In genomic region chr20:49188101-49188784, GRCh38 we compare ENCODE assay signal across 8 cellular contexts. TPM values are rescaled to one million over a fixed set of nuclear protein-coding genes. Genes with fewer than 3 reads are reported as not detected.
DNase-seq lines count a peak whose midpoint lies in the region; ATAC-seq, FAIRE-seq and TF ChIP-seq lines count a peak whose summit lies in the region.

TSS of gene STAU1 (minus strand) at chr20:49188334. CDS start at chr20:49166201, 22,133 bp downstream.

- H3K9me3 ChIP-seq in keratinocyte (ENCODE audit: control insufficient read depth, low read depth, low read length), result no peaks in the 10 kb centered on the region

- FAIRE-seq in keratinocyte (lab: Jason Lieb, UNC), result no peak

- no peaks in the 10 kb centered on the region for H3K9me1 ChIP-seq in keratinocyte (ENCODE audit: control insufficient read depth, extremely low read depth, insufficient read depth, low read length)

- H3K27ac ChIP-seq in keratinocyte (ENCODE audit: control insufficient read depth, insufficient read depth, low read length), result peak within 1 kb of the TSS; percentile 45

- peak; percentile 93 for ATAC-seq in HG03432 (IDR thresholded peaks at IDR 0.05; ENCODE audit: unreplicated experiment)

- no peaks in the 10 kb centered on the region for H3K27me3 ChIP-seq in keratinocyte (ENCODE audit: control insufficient read depth, extremely low read depth, insufficient read depth, low read length)

- H3K4me3 ChIP-seq in keratinocyte (ENCODE audit: control insufficient read depth in 2 of 3, extremely low read depth in 1 of 3, insufficient read depth in 2 of 3, low read depth in 1 of 3, low read length in 3 of 3), result peak within 1 kb of the TSS; percentile 60 to 87 (median 85)

- peak within 1 kb of the TSS; percentile 99 for H2AFZ ChIP-seq in keratinocyte (ENCODE audit: control insufficient read depth, low read length)

- DNase-seq in AG20443 (ENCODE audit: low spot score) (peak; percentile 99), NCI-H510A (lab: John Stamatoyannopoulos, UW) (peak; percentile 93), cerebellar nuclear complex (lab: John Stamatoyannopoulos, UW) (peak; percentile 61 to 77), keratinocyte (ENCODE audit: low read depth, low spot score) (peak; percentile 60)
- peak; percentile 92 for DNase-seq in activated CD4-positive, alpha-beta T cell treated with anti-CD3 and anti-CD28 coated beads for 1 hour
- DNase-seq in stimulated activated CD4-positive, alpha-beta T cell treated with anti-CD3 and anti-CD28 coated beads, Interleukin-12 subunit alpha, Interleukin-12 subunit beta, amount 100 ng/mL, for 48 hours (ENCODE audit: low read depth in 2 of 3, low spot score in 1 of 3), result peak; percentile 84 to 93 (median 91)

- peak; percentile 84 for TF ChIP-seq POLR2A in GM19099 (IDR thresholded peaks at IDR 0.05; ENCODE audit: extremely low read depth, insufficient read length, low read depth)

- H3K4me1 ChIP-seq in keratinocyte (ENCODE audit: control insufficient read depth, extremely low read depth, insufficient read depth, low read length), result peaks cover 6% of the 10 kb centered on the region

- peak within 1 kb of the TSS; percentile 71 for H3K9ac ChIP-seq in keratinocyte (ENCODE audit: control insufficient read depth, extremely low read depth, insufficient read depth, low read length)

- peaks cover 45% of the 10 kb centered on the region for H3K79me2 ChIP-seq in keratinocyte (ENCODE audit: control insufficient read depth, insufficient read depth, low read length)

- dilution Hi-C loops in keratinocyte (cut with MboI; ENCODE audit: extremely low pct_ligation_motif_present, low sequenced_read_pairs), result no loop called here

- H3K4me2 ChIP-seq in keratinocyte (ENCODE audit: control insufficient read depth, extremely low read depth, insufficient read depth, low read depth, low read length), result peak within 1 kb of the TSS; percentile 96

- TF ChIP-seq CTCF in keratinocyte (optimal IDR thresholded peaks at IDR 0.05 in 1 of 3, IDR thresholded peaks at IDR 0.05 in 1 of 3, conservative IDR thresholded peaks at IDR 0.05 in 1 of 3; ENCODE audit: extremely low read depth in 1 of 3, insufficient read depth in 2 of 3, low read length in 3 of 3), result no peak

- H4K20me1 ChIP-seq in keratinocyte (ENCODE audit: control insufficient read depth, extremely low read depth, insufficient read depth, low read length), result peaks cover 2% of the 10 kb centered on the region

- H3K36me3 ChIP-seq in keratinocyte (ENCODE audit: control insufficient read depth in 2 of 2, extremely low read depth in 1 of 2, insufficient read depth in 2 of 2, low read length in 2 of 2), result peaks cover 0 to 5% of the 10 kb centered on the region in 2 experiments

RNA-seq across cellular contexts. Expression of gene STAU1, which starts in this region (rescaled TPM):
- polyA plus RNA-seq in keratinocyte, result 36.8 to 67.0 TPM (median 55.3 TPM) in 3 replicates
- polyA plus RNA-seq in keratinocyte (2011; ENCODE audit: low read depth), result 29.8 TPM
- polyA plus RNA-seq in keratinocyte (2011; cell fraction: cytosol; rRNA removed), result 62.7 and 70.2 TPM in 2 replicates
- polyA plus RNA-seq in keratinocyte (2011; cell fraction: nucleus; rRNA removed), result 45.0 and 47.8 TPM in 2 replicates
- 44.6 and 66.7 TPM in 2 replicates for polyA plus RNA-seq in keratinocyte (2012; ENCODE audit: low replicate concordance)
- 34.5 to 49.3 TPM (median 48.7 TPM) in 3 replicates for polyA minus RNA-seq in keratinocyte
- 51.0 TPM for polyA minus RNA-seq in keratinocyte (2011; cell fraction: cytosol; rRNA and poly(A)+ RNA removed)
- 17.0 and 32.1 TPM in 2 replicates for polyA minus RNA-seq in keratinocyte (2011; cell fraction: nucleus; rRNA and poly(A)+ RNA removed)

Comparison
In these comparisons a context has a peak if more than half of its experiments do, and no peak if none do; other contexts are left out.
1. Peak in every context shown above with its lines: DNase-seq, ATAC-seq, H3K4me3 ChIP-seq and H3K27ac ChIP-seq.